Comparison of ENCODE assay signal across 6 cellular contexts in the genomic region with DNA sequence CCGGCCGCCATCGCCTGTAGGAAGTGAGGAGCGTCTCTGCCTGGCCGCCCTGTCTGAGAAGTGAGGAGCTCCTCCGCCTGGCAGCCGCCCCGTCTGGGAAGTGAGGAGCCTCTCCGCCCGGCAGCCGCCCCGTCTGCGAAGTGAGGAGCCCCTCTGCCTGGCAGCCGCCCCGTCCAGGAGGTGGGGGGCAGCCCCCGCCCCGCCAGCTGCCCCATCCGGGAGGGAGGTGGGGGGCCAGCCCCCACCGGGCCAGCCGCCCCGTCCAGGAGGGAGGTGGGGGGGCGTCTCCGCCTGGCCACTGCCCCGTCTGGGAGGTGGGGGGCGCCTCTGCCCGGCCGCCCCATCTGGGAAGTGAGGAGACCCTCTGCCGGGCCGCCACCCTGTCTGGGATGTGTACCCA.
A peak's percentile ranks its signal among the peaks of the same experiment; 100 is the strongest.
DNase-seq lines count a peak whose midpoint lies in the region; ATAC-seq, FAIRE-seq and TF ChIP-seq lines count a peak whose summit lies in the region.
"Not testable (repeated sequence)": the region's sequence is repeated elsewhere in the genome, so short reads cannot be mapped to it uniquely, and the experiment has no call there.

No MANE protein-coding gene starts in this region.

- ATAC-seq in stimulated activated memory B cell treated with anti-CD40 and anti-IgM and Interleukin-4, amounts not matched to agents 10 μg/mL and 1 μg/mL and 100 μg/mL, for 72 hours = peak; percentile 64
- ATAC-seq in stimulated activated naive CD8-positive, alpha-beta T cell treated with anti-CD3 and anti-CD28 coated beads, Interleukin-15, amount 100 ng/mL, for 72 hours = peak; percentile 74

- not testable (repeated sequence) for FAIRE-seq in kidney (lab: Jason Lieb, UNC)

- not testable (repeated sequence) for H3K27me3 ChIP-seq in testis

- not testable (repeated sequence) for H3K27ac ChIP-seq in kidney (ENCODE audit: low read depth in 2 of 2, low read length in 2 of 2); testis

- not testable (repeated sequence) for H3K4me1 Mint-ChIP-seq in glutamatergic neuron (ENCODE audit: low read depth, unreplicated experiment); stimulated activated memory B cell treated with anti-CD40 and anti-IgM and Interleukin-4, amounts not matched to agents 10 μg/mL and 1 μg/mL and 100 μg/mL, for 72 hours; stimulated activated naive CD8-positive, alpha-beta T cell treated with anti-CD3 and anti-CD28 coated beads, Interleukin-15, amount 100 ng/mL, for 72 hours

- not testable (repeated sequence) for H3K9me3 ChIP-seq in kidney (ENCODE audit: control insufficient read depth in 1 of 2, low read length in 2 of 2); testis

- peak; percentile 2 for DNase-seq in activated gamma-delta T cell (lab: John Stamatoyannopoulos, UW)
- DNase-seq in glutamatergic neuron = peak; percentile 31
- DNase-seq in kidney = peak; percentile 61
- not testable (repeated sequence) for DNase-seq in stimulated activated naive CD8-positive, alpha-beta T cell treated with anti-CD3 and anti-CD28 coated beads, Interleukin-15, amount 100 ng/mL, for 72 hours
- peak; percentile 16 for DNase-seq in testis

- intact Hi-C loops in kidney (cut with DNase I); testis (cut with DNase I; ENCODE audit: low total_unique reads): not testable (repeated sequence)

- not testable (repeated sequence) for H3K4me3 Mint-ChIP-seq in glutamatergic neuron (ENCODE audit: unreplicated experiment); stimulated activated memory B cell treated with anti-CD40 and anti-IgM and Interleukin-4, amounts not matched to agents 10 μg/mL and 1 μg/mL and 100 μg/mL, for 72 hours; stimulated activated naive CD8-positive, alpha-beta T cell treated with anti-CD3 and anti-CD28 coated beads, Interleukin-15, amount 100 ng/mL, for 72 hours

- H3K9me3 Mint-ChIP-seq in glutamatergic neuron (ENCODE audit: unreplicated experiment); stimulated activated memory B cell treated with anti-CD40 and anti-IgM and Interleukin-4, amounts not matched to agents 10 μg/mL and 1 μg/mL and 100 μg/mL, for 72 hours; stimulated activated naive CD8-positive, alpha-beta T cell treated with anti-CD3 and anti-CD28 coated beads, Interleukin-15, amount 100 ng/mL, for 72 hours: not testable (repeated sequence)

- H3K36me3 ChIP-seq in kidney (ENCODE audit: control insufficient read depth in 1 of 2, insufficient read depth in 2 of 2, low read length in 2 of 2); testis (ENCODE audit: low read depth, missing control alignments): not testable (repeated sequence)

- peak overlapping the region; percentile 59 for H3K27ac Mint-ChIP-seq in glutamatergic neuron (ENCODE audit: unreplicated experiment)
- not testable (repeated sequence) for H3K27ac Mint-ChIP-seq in stimulated activated memory B cell treated with anti-CD40 and anti-IgM and Interleukin-4, amounts not matched to agents 10 μg/mL and 1 μg/mL and 100 μg/mL, for 72 hours
- H3K27ac Mint-ChIP-seq in stimulated activated naive CD8-positive, alpha-beta T cell treated with anti-CD3 and anti-CD28 coated beads, Interleukin-15, amount 100 ng/mL, for 72 hours = peak overlapping the region in 1 of 2 donors; percentile 19

- WGBS in testis, 2 donors = 49 to 75% methylated on average over 6 to 29 of the region's 29 CpGs

- H3K4me3 ChIP-seq in kidney (ENCODE audit: low read length in 2 of 2) = not testable (repeated sequence)
- peak overlapping the region; percentile 32 to 44 for H3K4me3 ChIP-seq in testis

- TF ChIP-seq CTCF in glutamatergic neuron (IDR thresholded peaks at IDR 0.05; ENCODE audit: partially characterized antibody, unreplicated experiment); kidney (IDR thresholded peaks at IDR 0.05; ENCODE audit: borderline replicate concordance, extremely low read depth, insufficient read depth); testis (IDR thresholded peaks at IDR 0.05): not testable (repeated sequence)

- peaks cover 13% of the 10 kb centered on the region for H3K36me3 Mint-ChIP-seq in glutamatergic neuron (ENCODE audit: unreplicated experiment)
- not testable (repeated sequence) for H3K36me3 Mint-ChIP-seq in stimulated activated memory B cell treated with anti-CD40 and anti-IgM and Interleukin-4, amounts not matched to agents 10 μg/mL and 1 μg/mL and 100 μg/mL, for 72 hours

- not testable (repeated sequence) for H3K4me1 ChIP-seq in kidney (ENCODE audit: control insufficient read depth in 1 of 2, insufficient read depth in 1 of 2, low read depth in 1 of 2, low read length in 2 of 2); testis

- H3K27me3 Mint-ChIP-seq in glutamatergic neuron (ENCODE audit: unreplicated experiment); stimulated activated naive CD8-positive, alpha-beta T cell treated with anti-CD3 and anti-CD28 coated beads, Interleukin-15, amount 100 ng/mL, for 72 hours: not testable (repeated sequence)
- H3K27me3 Mint-ChIP-seq in stimulated activated memory B cell treated with anti-CD40 and anti-IgM and Interleukin-4, amounts not matched to agents 10 μg/mL and 1 μg/mL and 100 μg/mL, for 72 hours = peaks cover 11% of the 10 kb centered on the region

- not testable (repeated sequence) for TF ChIP-seq POLR2A in testis (IDR thresholded peaks at IDR 0.05)

- not testable (repeated sequence) for H3K9ac ChIP-seq in kidney (ENCODE audit: low read length in 2 of 2)
